10 cellular contexts compared by ENCODE assay signal in the genomic region with DNA sequence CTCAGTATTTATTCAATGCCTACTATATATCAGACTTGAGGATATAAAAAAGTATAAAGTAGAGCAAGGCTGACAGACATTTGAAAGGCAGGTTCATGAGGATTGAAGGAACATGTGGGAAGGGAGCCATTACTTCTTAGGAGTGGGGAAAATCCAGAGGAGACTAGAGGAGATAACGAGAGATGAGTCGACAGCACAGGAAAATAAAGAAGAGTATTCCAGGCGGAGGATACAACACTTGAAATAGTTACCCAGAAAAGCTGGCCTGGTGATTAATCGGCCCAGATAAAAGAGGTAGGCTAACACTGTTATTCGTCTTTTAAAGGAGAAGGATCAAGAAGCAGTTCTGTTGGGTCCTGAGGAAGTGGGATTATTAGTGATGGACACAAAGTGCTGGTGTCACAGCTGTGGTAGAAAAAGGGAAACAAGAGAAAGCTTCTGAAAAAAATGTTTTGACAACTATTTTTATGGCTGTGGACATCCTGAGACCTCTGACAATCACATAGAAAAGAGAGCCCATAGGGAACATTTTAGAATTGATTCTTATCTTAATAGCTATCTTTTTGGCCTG.
DNase-seq lines count a peak whose midpoint lies in the region; ATAC-seq and TF ChIP-seq lines count a peak whose summit lies in the region.
"Had no signal": no experiment of that assay in that cellular context is flagged by ENCODE, and none has a peak within 500 bp of the region (broad histone marks: within the 10 kb centered on the region; RNA-seq: fewer than 3 reads in every experiment).

No MANE protein-coding gene starts in this region.

- peaks cover 2% of the 10 kb centered on the region for H3K36me3 Mint-ChIP-seq in chondrocyte (ENCODE audit: low read depth)
- no peaks in the 10 kb centered on the region for H3K36me3 Mint-ChIP-seq in endothelial cell (ENCODE audit: low read depth, unreplicated experiment)
- H3K36me3 Mint-ChIP-seq in activated T-cell treated with anti-CD3 and anti-CD28 coated beads, Interleukin-2, amount 50 U/mL, for 4 hours (ENCODE audit: insufficient read depth): no peaks in the 10 kb centered on the region

- H3K4me1 Mint-ChIP-seq in chondrocyte (ENCODE audit: low read depth) (peaks cover 43% of the 10 kb centered on the region), endothelial cell (ENCODE audit: unreplicated experiment) (peaks cover 44% of the 10 kb centered on the region)
- H3K4me1 Mint-ChIP-seq in activated T-cell treated with anti-CD3 and anti-CD28 coated beads, Interleukin-2, amount 50 U/mL, for 4 hours (ENCODE audit: low read depth): peaks cover 52% of the 10 kb centered on the region

- H3K27ac Mint-ChIP-seq in chondrocyte (ENCODE audit: unreplicated experiment) (peak overlapping the region; percentile 57), endothelial cell (ENCODE audit: unreplicated experiment) (no peak overlapping the region)

- ATAC-seq in omental fat pad (ENCODE audit: low FRiP score) (peak; percentile 53), GM21423 (IDR thresholded peaks at IDR 0.05; ENCODE audit: unreplicated experiment) (no peak)
- ATAC-seq in activated T-cell treated with anti-CD3 and anti-CD28 coated beads, Interleukin-2, amount 50 U/mL, for 4 hours: no peak
- ATAC-seq: foreskin keratinocyte had no signal

- H3K4me3 Mint-ChIP-seq in chondrocyte (ENCODE audit: unreplicated experiment) (no peak overlapping the region), endothelial cell (ENCODE audit: unreplicated experiment) (no peak overlapping the region)
- no peak overlapping the region for H3K4me3 Mint-ChIP-seq in activated T-cell treated with anti-CD3 and anti-CD28 coated beads, Interleukin-2, amount 50 U/mL, for 4 hours

- DNase-seq in CD1c-positive myeloid dendritic cell (ENCODE audit: extremely low spot score) (peak; percentile 72), MV-4-11 (lab: John Stamatoyannopoulos, UW) (peak; percentile 87), chondrocyte (ENCODE audit: low spot score) (no peak), omental fat pad (ENCODE audit: low spot score) (no peak), coronary artery (ENCODE audit: low spot score) (no peak), endothelial cell (ENCODE audit: low spot score) (no peak)
- DNase-seq in activated T-cell treated with anti-CD3 and anti-CD28 coated beads, Interleukin-2, amount 50 U/mL, for 4 hours: no peak
- DNase-seq: BE2C, foreskin keratinocyte had no signal

- TF ChIP-seq CTCF in chondrocyte (IDR thresholded peaks at IDR 0.05): no peak
- no peak for TF ChIP-seq CTCF in omental fat pad (IDR thresholded peaks at IDR 0.05)
- no peak for TF ChIP-seq CTCF in coronary artery (IDR thresholded peaks at IDR 0.05)
- TF ChIP-seq CTCF in endothelial cell (IDR thresholded peaks at IDR 0.05; ENCODE audit: unreplicated experiment): no peak

- H3K4me3 ChIP-seq in coronary artery: no peak overlapping the region

- H3K9me3 Mint-ChIP-seq in chondrocyte (ENCODE audit: low read depth): peaks cover 5% of the 10 kb centered on the region
- no peaks in the 10 kb centered on the region for H3K9me3 Mint-ChIP-seq in endothelial cell (ENCODE audit: unreplicated experiment)
- H3K9me3 Mint-ChIP-seq in activated T-cell treated with anti-CD3 and anti-CD28 coated beads, Interleukin-2, amount 50 U/mL, for 4 hours: no peaks in the 10 kb centered on the region

- H3K27ac ChIP-seq in coronary artery: peak overlapping the region in 1 of 2 donors; percentile 58
- H3K27ac ChIP-seq: foreskin keratinocyte had no signal

- no peaks in the 10 kb centered on the region for H3K27me3 Mint-ChIP-seq in chondrocyte (ENCODE audit: low read depth)
- H3K27me3 Mint-ChIP-seq in endothelial cell (ENCODE audit: unreplicated experiment): peaks cover 3% of the 10 kb centered on the region
- H3K27me3 Mint-ChIP-seq in activated T-cell treated with anti-CD3 and anti-CD28 coated beads, Interleukin-2, amount 50 U/mL, for 4 hours (ENCODE audit: low read depth): no peaks in the 10 kb centered on the region

Comparison
In these comparisons a context has a peak if more than half of its experiments do, and no peak if none do; other contexts are left out.
1. DNase-seq: peak in CD1c-positive myeloid dendritic cell (single experiment) and MV-4-11 (single experiment); none in chondrocyte (single experiment), omental fat pad (single experiment), coronary artery (single experiment), endothelial cell (single experiment) and activated T-cell treated with anti-CD3 and anti-CD28 coated beads, Interleukin-2, amount 50 U/mL, for 4 hours (single experiment).